ENCODE assay signal across 7 cellular contexts in genomic region chr9:136245194-136246150, GRCh38. TPM values are rescaled to one million over a fixed set of nuclear protein-coding genes. Genes with fewer than 3 reads are reported as not detected.
DNase-seq lines count a peak whose midpoint lies in the region; ATAC-seq, FAIRE-seq and TF ChIP-seq lines count a peak whose summit lies in the region.

QSOX2 (minus strand) TSS chr9:136245812; CDS start chr9:136245803, 9 bp downstream.

- H3K4me3 Mint-ChIP-seq in dendritic cell treated with granulocyte-macrophage colony-stimulating factor and Interleukin-4, amounts not matched to agents 40 ng/mL and 50 ng/mL, for 4 days = peak within 1 kb of the TSS; percentile 79

- H3K4me1 Mint-ChIP-seq in dendritic cell treated with granulocyte-macrophage colony-stimulating factor and Interleukin-4, amounts not matched to agents 40 ng/mL and 50 ng/mL, for 4 days (ENCODE audit: low read depth) = peaks cover 40% of the 10 kb centered on the region

- DNase-seq in NCI-H69 (lab: John Stamatoyannopoulos, UW) (peak; percentile 97), HepG2 (ENCODE audit: low spot score) (peak; percentile 46)
- peak; percentile 74 to 76 for DNase-seq in activated CD4-positive, alpha-beta T cell treated with anti-CD3 and anti-CD28 coated beads, Interleukin-2, amount 50 U/mL, for 24 hours (ENCODE audit: low read depth in 1 of 2, low spot score in 1 of 2)
- DNase-seq in stimulated activated CD4-positive, alpha-beta T cell treated with anti-CD3 and anti-CD28 coated beads, Interleukin-2, amount 100 ng/mL, for 4 hours (ENCODE audit: low read depth) = peak; percentile 81

- peak within 1 kb of the TSS; percentile 70 for H3K27ac ChIP-seq in HepG2 (ENCODE audit: extremely low read length, insufficient read depth, low read length)

- peak; percentile 37; the same call in 1 of the 2 replicates for TF ChIP-seq RAD21 in HepG2 (CRISPR knock-in tag; IDR thresholded peaks at IDR 0.05)

- no peak within 1 kb of the TSS for H2AFZ ChIP-seq in HepG2 (ENCODE audit: low read length)

- H3K27ac Mint-ChIP-seq in dendritic cell treated with granulocyte-macrophage colony-stimulating factor and Interleukin-4, amounts not matched to agents 40 ng/mL and 50 ng/mL, for 4 days = peak within 1 kb of the TSS; percentile 67

- peaks cover 13% of the 10 kb centered on the region for H3K27me3 Mint-ChIP-seq in dendritic cell treated with granulocyte-macrophage colony-stimulating factor and Interleukin-4, amounts not matched to agents 40 ng/mL and 50 ng/mL, for 4 days

- peak within 1 kb of the TSS; percentile 63 to 91 (median 88) for H3K4me3 ChIP-seq in HepG2 (replicated peaks in 1 of 3; ENCODE audit: insufficient read depth in 1 of 3, low read depth in 2 of 3, low read length in 3 of 3)

- H3K4me2 ChIP-seq in HepG2 (ENCODE audit: low read depth, low read length) = peak within 1 kb of the TSS; percentile 91

- H3K79me2 ChIP-seq in HepG2 (ENCODE audit: insufficient read depth, low read length) = peaks cover 42% of the 10 kb centered on the region

- no peaks in the 10 kb centered on the region for H3K36me3 Mint-ChIP-seq in dendritic cell treated with granulocyte-macrophage colony-stimulating factor and Interleukin-4, amounts not matched to agents 40 ng/mL and 50 ng/mL, for 4 days (ENCODE audit: low read depth)

- in situ Hi-C loops in HepG2 (cut with HindIII; ENCODE audit: extremely low pct_ligation_motif_present, low pct_unique_long_range_greater_than_20kb) = no loop called here

- H3K36me3 ChIP-seq in HepG2 (replicated peaks in 1 of 2; ENCODE audit: control insufficient read depth in 1 of 2, insufficient read depth in 2 of 2, low read length in 2 of 2) = peaks cover 1 to 4% of the 10 kb centered on the region in 2 experiments; a peak in 1 of 5 replicates

- 0% methylated on average over 12 of the region's 113 CpGs for WGBS in HepG2 (ENCODE audit: low lambda C conversion rate)

- no peak for TF ChIP-seq EP300 in HepG2 (IDR thresholded peaks at IDR 0.05; ENCODE audit: low read depth in 2 of 2, low read length in 2 of 2)
- no peak for TF ChIP-seq EP300 in HepG2 (CRISPR knock-in tag; IDR thresholded peaks at IDR 0.05; ENCODE audit: borderline replicate concordance)

- no peaks in the 10 kb centered on the region for H3K9me3 ChIP-seq in HepG2 (ENCODE audit: low read length)

- H3K9me3 Mint-ChIP-seq in dendritic cell treated with granulocyte-macrophage colony-stimulating factor and Interleukin-4, amounts not matched to agents 40 ng/mL and 50 ng/mL, for 4 days = no peaks in the 10 kb centered on the region

- intact Hi-C loops in dendritic cell treated with granulocyte-macrophage colony-stimulating factor and Interleukin-4, amounts not matched to agents 40 ng/mL and 50 ng/mL, for 4 days (cut with micrococcal nuclease) = loop anchor here (1.0 kb wide), 2 partner anchors 13 to 22 kb away; no protein-coding TSS in a partner anchor
- intact Hi-C loops in HepG2 (cut with micrococcal nuclease; ENCODE audit: unreplicated experiment) = loop anchor here (5.0 kb wide), 2 partner anchors 382 to 1732 kb away; no protein-coding TSS in a partner anchor

- no peak for FAIRE-seq in HepG2 (lab: Jason Lieb, UNC)

- peak within 1 kb of the TSS; percentile 85 for H3K9ac ChIP-seq in HepG2 (ENCODE audit: insufficient read depth, low read depth, low read length)

- H3K27me3 ChIP-seq in HepG2 (ENCODE audit: control insufficient read depth in 1 of 2, insufficient read depth in 2 of 2, low read length in 2 of 2) = peaks cover 16 to 45% of the 10 kb centered on the region in 2 experiments

- BruUV-seq in HepG2 (replicated peaks; lab: Mats Ljungman, UMichigan) = no TSS peak

- peaks cover 32% of the 10 kb centered on the region for H4K20me1 ChIP-seq in HepG2 (ENCODE audit: insufficient read depth, low read length)

- peaks cover 56% of the 10 kb centered on the region for H3K4me1 ChIP-seq in HepG2 (ENCODE audit: insufficient read depth, low read length)

- TF ChIP-seq CTCF in HepG2 (CRISPR knock-in tag; IDR thresholded peaks at IDR 0.05) = no peak

- POLR2A ChIA-PET in HepG2 (lab: Yijun Ruan, JAX) = interaction anchor here (1.3 kb wide), 1 partner anchor 9 kb away, joined by 3 read pairs; no protein-coding TSS in a partner anchor

- peak in 1 of 2 experiments; percentile 71; a peak in 2 of 4 replicates for TF ChIP-seq POLR2A in HepG2 (IDR thresholded peaks at IDR 0.05; ENCODE audit: insufficient read depth in 1 of 2, low read depth in 2 of 2, low read length in 2 of 2)

- ATAC-seq in GM18511 (IDR thresholded peaks at IDR 0.05; ENCODE audit: unreplicated experiment) = peak; percentile 46
- peak; percentile 55 for ATAC-seq in HG03159 (IDR thresholded peaks at IDR 0.05; ENCODE audit: unreplicated experiment)
- ATAC-seq in HepG2 = peak; percentile 62

- CTCF ChIA-PET in HepG2 (lab: Yijun Ruan, JAX; ENCODE audit: low intra/inter-chr PET ratio, low total read pairs) = no interaction called here

TF ChIP-seq in HepG2, 621 proteins besides CTCF, POLR2A, EP300 and RAD21 (continues in another document):
- TF ChIP-seq ZFP36L2 (CRISPR knock-in tag; IDR thresholded peaks at IDR 0.05) (no peak), ZMYM2 (CRISPR knock-in tag; IDR thresholded peaks at IDR 0.05) (no peak), FOXA3 (CRISPR knock-in tag; IDR thresholded peaks at IDR 0.05) (no peak), GMEB2 (CRISPR knock-in tag; IDR thresholded peaks at IDR 0.05; ENCODE audit: low read depth) (no peak), ZNF3 (CRISPR knock-in tag; IDR thresholded peaks at IDR 0.05) (no peak), ZNF281 (CRISPR knock-in tag; IDR thresholded peaks at IDR 0.05; ENCODE audit: borderline replicate concordance) (no peak), ZKSCAN1 (IDR thresholded peaks at IDR 0.05; ENCODE audit: low read length) (no peak), KLF15 (CRISPR knock-in tag; IDR thresholded peaks at IDR 0.05; ENCODE audit: borderline replicate concordance) (0 out of 2 replicates have a peak, but pooled peaks have one; percentile 48)

RNA-seq across cellular contexts. Expression of gene QSOX2, which starts in this region (rescaled TPM):
- total RNA-seq in HepG2 (2016; rRNA removed; fragmentation: Illumina TruSeq; extraction: Trizol) = 10.1 and 27.1 TPM in 2 replicates
- 2.0 and 2.2 TPM in 2 replicates for total RNA-seq in HepG2 (2016; cell fraction: cytosol; rRNA removed; fragmentation: Illumina TruSeq; extraction: Trizol; ENCODE audit: low read depth)
- 9.0 and 27.0 TPM in 2 replicates for total RNA-seq in HepG2 (2016; cell fraction: insoluble cytoplasmic fraction; rRNA removed; fragmentation: Illumina TruSeq; extraction: Trizol)
- 4.9 and 5.5 TPM in 2 replicates for total RNA-seq in HepG2 (2016; cell fraction: membrane; rRNA removed; fragmentation: Illumina TruSeq; extraction: Trizol)
- 29.4 and 33.0 TPM in 2 replicates for total RNA-seq in HepG2 (2016; cell fraction: nucleus; rRNA removed; fragmentation: Illumina TruSeq; extraction: Trizol)
- 36.4 and 42.1 TPM in 2 replicates for polyA plus RNA-seq in HepG2 (2011; rRNA removed)
- polyA plus RNA-seq in HepG2 (2011; cell fraction: cytosol; rRNA removed) = 18.1 and 19.6 TPM in 2 replicates
- 53.2 and 71.8 TPM in 2 replicates for polyA plus RNA-seq in HepG2 (2011; cell fraction: nucleus; rRNA removed)
- 28.3 and 37.6 TPM in 2 replicates for polyA plus RNA-seq in HepG2 (2012)
- polyA plus RNA-seq in HepG2 (2016; cell fraction: cytosol; fragmentation: Illumina TruSeq; extraction: Trizol; ENCODE audit: low read depth) = 1.3 and 1.4 TPM in 2 replicates
- polyA plus RNA-seq in HepG2 (2016; cell fraction: insoluble cytoplasmic fraction; fragmentation: Illumina TruSeq; extraction: Trizol; ENCODE audit: low read depth) = 8.1 and 10.4 TPM in 2 replicates
- polyA plus RNA-seq in HepG2 (2016; cell fraction: membrane; fragmentation: Illumina TruSeq; extraction: Trizol; ENCODE audit: low read depth) = 2.5 and 3.2 TPM in 2 replicates
- 56.3 and 58.3 TPM in 2 replicates for polyA plus RNA-seq in HepG2 (2016; cell fraction: nucleus; fragmentation: Illumina TruSeq; extraction: Trizol; ENCODE audit: insufficient read depth, low read depth)
- 28.3 and 40.5 TPM in 2 replicates for polyA minus RNA-seq in HepG2 (2011; rRNA and poly(A)+ RNA removed; ENCODE audit: low replicate concordance)
- polyA minus RNA-seq in HepG2 (2011; cell fraction: cytosol; rRNA and poly(A)+ RNA removed) = 18.7 and 20.4 TPM in 2 replicates
- 26.1 and 26.5 TPM in 2 replicates for polyA minus RNA-seq in HepG2 (2011; cell fraction: nucleus; rRNA and poly(A)+ RNA removed)

Comparison
In these comparisons a context has a peak if more than half of its experiments do, and no peak if none do; other contexts are left out.
1. Peak in every context shown above with its lines: DNase-seq, ATAC-seq, H3K4me3 ChIP-seq and H3K27ac ChIP-seq.
2. DNase-seq: peak in every context shown above with its lines; median percentile 97 in NCI-H69; 81 in stimulated activated CD4-positive, alpha-beta T cell treated with anti-CD3 and anti-CD28 coated beads, Interleukin-2, amount 100 ng/mL, for 4 hours; 75 in activated CD4-positive, alpha-beta T cell treated with anti-CD3 and anti-CD28 coated beads, Interleukin-2, amount 50 U/mL, for 24 hours; 46 in HepG2.